ENCODE assay signal across 1 cellular context in genomic region chr12:53561590-53561953, GRCh38.
TF ChIP-seq lines count a peak whose summit lies in the region.

No MANE protein-coding gene starts in this region.

TF ChIP-seq in GM23338, 12 proteins besides CTCF, POLR2A, EP300 and RAD21 (continued from another document):
- TF ChIP-seq ZNF462 (CRISPR knock-in tag; IDR thresholded peaks at IDR 0.05), result no peak
- no peak for TF ChIP-seq STAT1 (IDR thresholded peaks at IDR 0.05; ENCODE audit: unreplicated experiment)
- no peak for TF ChIP-seq POLR2AphosphoS5 (IDR thresholded peaks at IDR 0.05; ENCODE audit: low read depth)
